Comparison of ENCODE assay signal across 13 cellular contexts in genomic region chr6:32883789-32884188, GRCh38. TPM values are rescaled to one million over a fixed set of nuclear protein-coding genes. Genes with fewer than 3 reads are reported as not detected.
DNase-seq lines count a peak whose midpoint lies in the region; ATAC-seq and TF ChIP-seq lines count a peak whose summit lies in the region.
"Had no signal": no experiment of that assay in that cellular context is flagged by ENCODE, and none has a peak within 500 bp of the region (broad histone marks: within the 10 kb centered on the region; RNA-seq: fewer than 3 reads in every experiment).

No MANE protein-coding gene starts in this region.

- H3K27me3 Mint-ChIP-seq in T-helper 17 cell, result peaks cover 7% of the 10 kb centered on the region
- H3K27me3 Mint-ChIP-seq: activated naive CD8-positive, alpha-beta T cell treated with anti-CD3 and anti-CD28 coated beads, Interleukin-2, amount 50 U/mL, for 24 hours had no signal

- WGBS in suprapubic skin, result 22% methylated on average over 5 of the region's 5 CpGs

- no peak for TF ChIP-seq EP300 in suprapubic skin (IDR thresholded peaks at IDR 0.05)

- no peak overlapping the region for H3K27ac ChIP-seq in suprapubic skin

- peak; percentile 81 for ATAC-seq in Right ventricle myocardium superior (ENCODE audit: poor library complexity)
- ATAC-seq in sciatic nerve, result peak; percentile 88
- no peak for ATAC-seq in T-helper 17 cell
- ATAC-seq: activated naive CD8-positive, alpha-beta T cell treated with anti-CD3 and anti-CD28 coated beads, Interleukin-2, amount 50 U/mL, for 24 hours; left colon had no signal

- H3K36me3 ChIP-seq in suprapubic skin, result no peaks in the 10 kb centered on the region

- intact Hi-C loops in Right ventricle myocardium superior (cut with DNase I) (no loop called here), sciatic nerve (cut with DNase I) (loop anchor here (5.0 to 10.0 kb wide), 2 partner anchors 51 to 104 kb away; no protein-coding TSS in a partner anchor)

- DNase-seq in EL (peak; percentile 53), OCI-M1 (lab: John Stamatoyannopoulos, UW) (peak; percentile 23), Right ventricle myocardium superior (peak; percentile 48), sciatic nerve (ENCODE audit: low spot score) (no peak), T-helper 17 cell (no peak), suprapubic skin (ENCODE audit: low spot score in 2 of 2) (no peak), occipital lobe (lab: John Stamatoyannopoulos, UW) (no peak)
- no peak for DNase-seq in activated CD4-positive, CD25-positive, alpha-beta regulatory T cell (lab: John Stamatoyannopoulos, UW)
- DNase-seq: activated naive CD8-positive, alpha-beta T cell treated with anti-CD3 and anti-CD28 coated beads, Interleukin-2, amount 50 U/mL, for 24 hours; DMS 273 treated with DMSO at 0.1 percent for 48 hours; NCI-H510A had no signal

- H3K27me3 ChIP-seq in suprapubic skin, result peaks cover 12% of the 10 kb centered on the region

- no peak for TF ChIP-seq CTCF in suprapubic skin (IDR thresholded peaks at IDR 0.05)

- no peak for TF ChIP-seq POLR2A in suprapubic skin (IDR thresholded peaks at IDR 0.05)

- peaks cover 8% of the 10 kb centered on the region for H3K36me3 Mint-ChIP-seq in T-helper 17 cell (ENCODE audit: low read depth)

- no peaks in the 10 kb centered on the region for H3K4me1 ChIP-seq in suprapubic skin

- no peak overlapping the region for H3K27ac Mint-ChIP-seq in T-helper 17 cell
- H3K27ac Mint-ChIP-seq: activated naive CD8-positive, alpha-beta T cell treated with anti-CD3 and anti-CD28 coated beads, Interleukin-2, amount 50 U/mL, for 24 hours had no signal

- H3K4me1 Mint-ChIP-seq in T-helper 17 cell, result no peaks in the 10 kb centered on the region

- H3K4me3 Mint-ChIP-seq in T-helper 17 cell, result no peak overlapping the region
- H3K4me3 Mint-ChIP-seq: activated naive CD8-positive, alpha-beta T cell treated with anti-CD3 and anti-CD28 coated beads, Interleukin-2, amount 50 U/mL, for 24 hours had no signal

- no peak overlapping the region for H3K4me3 ChIP-seq in suprapubic skin

- H3K9me3 ChIP-seq in T-helper 17 cell (ENCODE audit: control insufficient read depth, low read length, poor library complexity, severe bottlenecking) (no peaks in the 10 kb centered on the region), suprapubic skin (no peaks in the 10 kb centered on the region)

RNA-seq across cellular contexts. Expression of gene PSMB9, which starts 29.8 kb away (rescaled TPM):
- total RNA-seq in Right ventricle myocardium superior (12.6 TPM), sciatic nerve (41.1 TPM), T-helper 17 cell (100 to 1,000 TPM in 1 of 2 donors, 10 to 100 TPM in 1; 70.5 to 121 TPM), suprapubic skin (10 to 100 TPM; 12.6 to 35.8 (median 19.1) TPM), occipital lobe (5.8 TPM)

RNA-seq across cellular contexts. Expression of gene TAP1, which starts 30.3 kb away (rescaled TPM):
- total RNA-seq in Right ventricle myocardium superior (14.9 TPM), sciatic nerve (32.8 TPM), T-helper 17 cell (100 to 1,000 TPM; 119 to 125 TPM), suprapubic skin (100 to 1,000 TPM in 2 of 4 donors, 10 to 100 TPM in 2; 90.7 to 126 (median 101) TPM), occipital lobe (7.5 TPM)

RNA-seq across cellular contexts. Expression of gene PSMB8, which starts 39.9 kb away (rescaled TPM):
- total RNA-seq in Right ventricle myocardium superior, result 16.7 TPM
- 39.3 TPM for total RNA-seq in sciatic nerve
- 100 to 1,000 TPM; 131 to 139 TPM for total RNA-seq in T-helper 17 cell
- total RNA-seq in suprapubic skin, result 10 to 100 TPM; 43.6 to 62.7 (median 49.0) TPM
- total RNA-seq in occipital lobe, result 5.3 TPM

RNA-seq across cellular contexts. Expression of gene TAP2, which starts 45.2 kb away (rescaled TPM):
- total RNA-seq in Right ventricle myocardium superior (19.3 TPM), sciatic nerve (26.3 TPM), T-helper 17 cell (100 to 1,000 TPM in 1 of 2 donors, 10 to 100 TPM in 1; 92.6 to 103 TPM), suprapubic skin (10 to 100 TPM; 17.7 to 20.8 (median 20.1) TPM), occipital lobe (3.9 TPM)

RNA-seq across cellular contexts. Expression of gene HLA-DMB, which starts 57.0 kb away (rescaled TPM):
- total RNA-seq in Right ventricle myocardium superior (10.4 TPM), sciatic nerve (46.9 TPM), T-helper 17 cell (10 to 100 TPM; 11.1 to 23.3 TPM), suprapubic skin (10 to 100 TPM; 15.0 to 30.2 (median 18.1) TPM), occipital lobe (2.0 TPM)
- total RNA-seq: endothelial cell of umbilical vein had no signal

Comparison
In these comparisons a context has a peak if more than half of its experiments do, and no peak if none do; other contexts are left out.
1. DNase-seq: peak in EL (single experiment), OCI-M1 (single experiment) and Right ventricle myocardium superior (single experiment); none in sciatic nerve (single experiment), T-helper 17 cell (0 of 3), suprapubic skin (0 of 2), activated CD4-positive, CD25-positive, alpha-beta regulatory T cell (0 of 4) and occipital lobe (single experiment).